In genomic region chr5:152271420-152271819, GRCh38 we compare ENCODE assay signal across 8 cellular contexts.
DNase-seq lines count a peak whose midpoint lies in the region; ATAC-seq and TF ChIP-seq lines count a peak whose summit lies in the region.

No MANE protein-coding gene starts in this region.

- no peaks in the 10 kb centered on the region for H3K36me3 ChIP-seq in DOHH2 (ENCODE audit: control insufficient read depth, low read length)
- H3K36me3 ChIP-seq in adipocyte (ENCODE audit: control insufficient read depth, insufficient read depth, low read length, severe bottlenecking), result no peaks in the 10 kb centered on the region
- no peaks in the 10 kb centered on the region for H3K36me3 ChIP-seq in mesendoderm (ENCODE audit: control insufficient read depth, insufficient read depth, low read length)

- H3K4me1 ChIP-seq in DOHH2 (ENCODE audit: control insufficient read depth, low read length) (no peaks in the 10 kb centered on the region), adipocyte (ENCODE audit: control insufficient read depth, insufficient read depth, low read length) (peaks cover 7% of the 10 kb centered on the region), mesendoderm (ENCODE audit: control insufficient read depth, low read depth, low read length) (no peaks in the 10 kb centered on the region)

- peak; percentile 11 for DNase-seq in KBM-7
- peak; percentile 2 for DNase-seq in adipocyte (ENCODE audit: low read depth)
- DNase-seq in mesendoderm, result peak; percentile 68
- no peak for DNase-seq in stimulated activated naive CD8-positive, alpha-beta T cell treated with anti-CD3 and anti-CD28 coated beads, Interleukin-15, Interleukin-2, amounts not matched to agents 100 U/mL and 50 U/mL, for 24 hours
- no peak for DNase-seq in NCI-H2029 (lab: John Stamatoyannopoulos, UW)
- no peak for DNase-seq in glutamatergic neuron

- H3K9me3 ChIP-seq in DOHH2 (ENCODE audit: control insufficient read depth, insufficient read depth, low read length) (no peaks in the 10 kb centered on the region), adipocyte (ENCODE audit: control insufficient read depth, low read length) (no peaks in the 10 kb centered on the region)

- no peak overlapping the region for H3K27ac Mint-ChIP-seq in glutamatergic neuron (ENCODE audit: unreplicated experiment)

- H2BK15ac ChIP-seq in mesendoderm (replicated peaks; ENCODE audit: low read depth), result no peak overlapping the region

- H3K9me2 ChIP-seq in DOHH2 (replicated peaks; ENCODE audit: control insufficient read depth, low read length), result no peaks in the 10 kb centered on the region

- no peak overlapping the region for H3K4ac ChIP-seq in mesendoderm (ENCODE audit: low read depth, low read length)

- H2BK5ac ChIP-seq in mesendoderm (ENCODE audit: low read length), result no peak overlapping the region

- no peak overlapping the region for H3K23ac ChIP-seq in mesendoderm (ENCODE audit: low read length)

- no peaks in the 10 kb centered on the region for H3K79me1 ChIP-seq in mesendoderm (ENCODE audit: low read length)

- no peak for ATAC-seq in HG03457 (IDR thresholded peaks at IDR 0.05; ENCODE audit: unreplicated experiment)
- no peak for ATAC-seq in stimulated activated naive CD8-positive, alpha-beta T cell treated with anti-CD3 and anti-CD28 coated beads, Interleukin-15, Interleukin-2, amounts not matched to agents 100 U/mL and 50 U/mL, for 24 hours

- H3K18ac ChIP-seq in mesendoderm (ENCODE audit: low read length), result no peak overlapping the region

- peaks cover 3% of the 10 kb centered on the region for H3K4me1 Mint-ChIP-seq in glutamatergic neuron (ENCODE audit: low read depth, unreplicated experiment)

- H3K79me2 ChIP-seq in DOHH2 (ENCODE audit: control insufficient read depth, low read length), result no peaks in the 10 kb centered on the region
- no peaks in the 10 kb centered on the region for H3K79me2 ChIP-seq in mesendoderm (ENCODE audit: control insufficient read depth, insufficient read depth, low read length)

- no CpG with 5 or more reads among the region's 5 CpGs for WGBS in mesendoderm (ENCODE audit: extremely low coverage, insufficient coverage, low lambda C conversion rate)

- no peaks in the 10 kb centered on the region for H4K20me1 ChIP-seq in DOHH2 (ENCODE audit: control insufficient read depth, insufficient read depth, low read depth, low read length)

- no peak overlapping the region for H3K4me3 Mint-ChIP-seq in glutamatergic neuron (ENCODE audit: unreplicated experiment)

- H3K9me3 Mint-ChIP-seq in glutamatergic neuron (ENCODE audit: unreplicated experiment), result no peaks in the 10 kb centered on the region

- peak; percentile 33 for TF ChIP-seq CTCF in DOHH2 (IDR thresholded peaks at IDR 0.05; ENCODE audit: low read depth, low read length, poor library complexity, severe bottlenecking)
- TF ChIP-seq CTCF in glutamatergic neuron (IDR thresholded peaks at IDR 0.05; ENCODE audit: partially characterized antibody, unreplicated experiment), result no peak

- no peak overlapping the region for H4K5ac ChIP-seq in mesendoderm (ENCODE audit: low read length)

- H3K27me3 Mint-ChIP-seq in glutamatergic neuron (ENCODE audit: unreplicated experiment), result no peaks in the 10 kb centered on the region

- H3K4me2 ChIP-seq in DOHH2 (ENCODE audit: low read length), result no peak overlapping the region
- no peak overlapping the region for H3K4me2 ChIP-seq in mesendoderm (ENCODE audit: low read length)

- in situ Hi-C loops in KBM-7 (cut with MboI; ENCODE audit: low pct_unique_long_range_greater_than_20kb, low sequenced_read_pairs), result no loop called here

- H2AK5ac ChIP-seq in mesendoderm (ENCODE audit: low read length), result no peak overlapping the region

- no peaks in the 10 kb centered on the region for H3F3A ChIP-seq in DOHH2 (ENCODE audit: control insufficient read depth, insufficient read depth)

- H4K8ac ChIP-seq in mesendoderm (ENCODE audit: low read depth, low read length), result no peak overlapping the region

- H3K9ac ChIP-seq in adipocyte (ENCODE audit: low read length) (no peak overlapping the region), mesendoderm (ENCODE audit: low read length) (no peak overlapping the region)

- no peak overlapping the region for H2BK120ac ChIP-seq in mesendoderm (ENCODE audit: low read depth, low read length)

- H3K56ac ChIP-seq in mesendoderm (ENCODE audit: low read length), result no peak overlapping the region

- H3K27ac ChIP-seq in DOHH2 (ENCODE audit: low read depth, low read length) (no peak overlapping the region), mesendoderm (ENCODE audit: low read depth, low read length) (no peak overlapping the region)

- H3K27me3 ChIP-seq in DOHH2 (ENCODE audit: control insufficient read depth, low read length), result no peaks in the 10 kb centered on the region
- no peaks in the 10 kb centered on the region for H3K27me3 ChIP-seq in adipocyte (replicated peaks; ENCODE audit: control insufficient read depth, insufficient read depth, low read length)
- no peaks in the 10 kb centered on the region for H3K27me3 ChIP-seq in mesendoderm (ENCODE audit: insufficient read depth, low read length, poor library complexity)

- H3K36me3 Mint-ChIP-seq in glutamatergic neuron (ENCODE audit: unreplicated experiment), result no peaks in the 10 kb centered on the region

- H3K4me3 ChIP-seq in DOHH2 (ENCODE audit: low read length) (no peak overlapping the region), adipocyte (ENCODE audit: low read length) (no peak overlapping the region), mesendoderm (ENCODE audit: low read length) (no peak overlapping the region)

Comparison
In these comparisons a context has a peak if more than half of its experiments do, and no peak if none do; other contexts are left out.
1. DNase-seq: peak in KBM-7 (single experiment), adipocyte (single experiment) and mesendoderm (single experiment); none in stimulated activated naive CD8-positive, alpha-beta T cell treated with anti-CD3 and anti-CD28 coated beads, Interleukin-15, Interleukin-2, amounts not matched to agents 100 U/mL and 50 U/mL, for 24 hours (single experiment), NCI-H2029 (single experiment) and glutamatergic neuron (single experiment).